ENCODE assay signal across 11 cellular contexts in genomic region chr1:202656951-202657646, GRCh38. TPM values are rescaled to one million over a fixed set of nuclear protein-coding genes. Genes with fewer than 3 reads are reported as not detected.
DNase-seq lines count a peak whose midpoint lies in the region; ATAC-seq and TF ChIP-seq lines count a peak whose summit lies in the region.
"Had no signal": no experiment of that assay in that cellular context is flagged by ENCODE, and none has a peak within 500 bp of the region (broad histone marks: within the 10 kb centered on the region; RNA-seq: fewer than 3 reads in every experiment).

No MANE protein-coding gene starts in this region.

- H3K36me3 Mint-ChIP-seq in GM23338 (ENCODE audit: low read depth) = no peaks in the 10 kb centered on the region
- H3K36me3 Mint-ChIP-seq in endodermal cell (ENCODE audit: low read depth) = no peaks in the 10 kb centered on the region
- H3K36me3 Mint-ChIP-seq in neural progenitor cell = no peaks in the 10 kb centered on the region
- H3K36me3 Mint-ChIP-seq: activated CD4-positive, alpha-beta memory T cell treated with anti-CD3 and anti-CD28 coated beads for 36 hours; stimulated activated memory B cell treated with anti-CD40 and anti-IgM and Interleukin-4, amounts not matched to agents 10 μg/mL and 1 μg/mL and 100 μg/mL, for 72 hours had no signal

- TF ChIP-seq CTCF in GM23338 (conservative IDR thresholded peaks at IDR 0.05; ENCODE audit: low read depth in 2 of 2) (peak; percentile 34 to 41; a peak in 3 of 4 replicates), endodermal cell (conservative IDR thresholded peaks at IDR 0.05) (peak; percentile 73), neural progenitor cell (IDR thresholded peaks at IDR 0.05) (peak; percentile 56)

- 0 out of 2 replicates have a peak, but pooled peaks cover 4% of the 10 kb centered on the region for H3F3A ChIP-seq in GM23338 (replicated peaks; ENCODE audit: low read depth)
- H3F3A ChIP-seq in neural progenitor cell (ENCODE audit: low read depth) = peaks cover 10% of the 10 kb centered on the region

- no peaks in the 10 kb centered on the region for H3K9me3 ChIP-seq in endodermal cell (ENCODE audit: control insufficient read depth, low read length)
- H3K9me3 ChIP-seq in neural progenitor cell (ENCODE audit: low read depth) = no peaks in the 10 kb centered on the region
- H3K9me3 ChIP-seq: ascending aorta had no signal

- H3K9me3 Mint-ChIP-seq in GM23338 = no peaks in the 10 kb centered on the region
- H3K9me3 Mint-ChIP-seq in endodermal cell = no peaks in the 10 kb centered on the region
- H3K9me3 Mint-ChIP-seq in neural progenitor cell = no peaks in the 10 kb centered on the region
- H3K9me3 Mint-ChIP-seq: activated CD4-positive, alpha-beta memory T cell treated with anti-CD3 and anti-CD28 coated beads for 36 hours; stimulated activated memory B cell treated with anti-CD40 and anti-IgM and Interleukin-4, amounts not matched to agents 10 μg/mL and 1 μg/mL and 100 μg/mL, for 72 hours had no signal

- no peaks in the 10 kb centered on the region for H3K36me3 ChIP-seq in GM23338 (ENCODE audit: insufficient read depth)
- H3K36me3 ChIP-seq in endodermal cell (ENCODE audit: control insufficient read depth, insufficient read depth, low read length) = no peaks in the 10 kb centered on the region
- H3K36me3 ChIP-seq in neural progenitor cell = no peaks in the 10 kb centered on the region
- H3K36me3 ChIP-seq: ascending aorta had no signal

- no peak overlapping the region for H3K27ac Mint-ChIP-seq in GM23338
- no peak overlapping the region for H3K27ac Mint-ChIP-seq in endodermal cell
- H3K27ac Mint-ChIP-seq in neural progenitor cell = peak overlapping the region; percentile 6
- H3K27ac Mint-ChIP-seq: activated CD4-positive, alpha-beta memory T cell treated with anti-CD3 and anti-CD28 coated beads for 36 hours; stimulated activated memory B cell treated with anti-CD40 and anti-IgM and Interleukin-4, amounts not matched to agents 10 μg/mL and 1 μg/mL and 100 μg/mL, for 72 hours had no signal

- H2AFZ ChIP-seq in GM23338 (no peak overlapping the region), neural progenitor cell (replicated peaks) (no peak overlapping the region)

- 48 to 57% methylated on average over 3 to 7 of the region's 7 CpGs for WGBS in endodermal cell (ENCODE audit: insufficient coverage in 1 of 2, insufficient read length in 1 of 2), 2 experiments

- H3K4me1 ChIP-seq in GM23338 (ENCODE audit: insufficient read depth) = 0 out of 2 replicates have a peak, but pooled peaks cover 3% of the 10 kb centered on the region
- H3K4me1 ChIP-seq in endodermal cell (ENCODE audit: control insufficient read depth, insufficient read depth, low read length) = no peaks in the 10 kb centered on the region
- peaks cover 21% of the 10 kb centered on the region for H3K4me1 ChIP-seq in neural progenitor cell
- H3K4me1 ChIP-seq: ascending aorta had no signal

- DNase-seq in GM23338 (ENCODE audit: low spot score) (peak; percentile 93), NCI-H460 (ENCODE audit: extremely low read depth, low read depth) (peak; percentile 21), endodermal cell (peak; percentile 96), neural progenitor cell (ENCODE audit: low spot score) (peak; percentile 88), germinal center (ENCODE audit: low spot score) (no peak), anterior cingulate cortex (lab: John Stamatoyannopoulos, UW) (no peak), SHP77 (lab: John Stamatoyannopoulos, UW) (no peak), GM19238 (ENCODE audit: insufficient read length, low spot score) (no peak)
- DNase-seq: activated CD4-positive, alpha-beta memory T cell treated with anti-CD3 and anti-CD28 coated beads for 36 hours had no signal

- no peak overlapping the region for H3K9ac ChIP-seq in endodermal cell (ENCODE audit: extremely low read depth, low read length, poor library complexity, severe bottlenecking)
- no peak overlapping the region for H3K9ac ChIP-seq in neural progenitor cell

- H3K4me1 Mint-ChIP-seq in GM23338 (peaks cover 6% of the 10 kb centered on the region), endodermal cell (no peaks in the 10 kb centered on the region), neural progenitor cell (peaks cover 19% of the 10 kb centered on the region)
- H3K4me1 Mint-ChIP-seq: stimulated activated memory B cell treated with anti-CD40 and anti-IgM and Interleukin-4, amounts not matched to agents 10 μg/mL and 1 μg/mL and 100 μg/mL, for 72 hours had no signal

- H3K27me3 ChIP-seq in GM23338 (ENCODE audit: insufficient read depth) = no peaks in the 10 kb centered on the region
- peaks cover 6% of the 10 kb centered on the region for H3K27me3 ChIP-seq in endodermal cell (ENCODE audit: control insufficient read depth, insufficient read depth, low read length, poor library complexity, severe bottlenecking)
- H3K27me3 ChIP-seq in neural progenitor cell = no peaks in the 10 kb centered on the region
- H3K27me3 ChIP-seq: ascending aorta had no signal

- no peak overlapping the region for H3K27ac ChIP-seq in GM23338 (ENCODE audit: low read depth)
- no peak overlapping the region for H3K27ac ChIP-seq in endodermal cell (ENCODE audit: low read depth, low read length)
- H3K27ac ChIP-seq in neural progenitor cell = no peak overlapping the region
- H3K27ac ChIP-seq: ascending aorta had no signal

- H3K79me2 ChIP-seq in GM23338 (replicated peaks; ENCODE audit: insufficient read depth) = no peaks in the 10 kb centered on the region
- H3K79me2 ChIP-seq in neural progenitor cell (ENCODE audit: low read depth) = no peaks in the 10 kb centered on the region

- H3K4me3 ChIP-seq in GM23338 (no peak overlapping the region), endodermal cell (ENCODE audit: low read length) (no peak overlapping the region), neural progenitor cell (no peak overlapping the region)
- H3K4me3 ChIP-seq: ascending aorta had no signal

- H3K9me2 ChIP-seq in GM23338 (ENCODE audit: insufficient read depth) = no peaks in the 10 kb centered on the region

- H3K4me2 ChIP-seq in GM23338 (peak overlapping the region; percentile 48), neural progenitor cell (no peak overlapping the region)

- ATAC-seq in GM23338 = peak; percentile 94
- ATAC-seq: stimulated activated memory B cell treated with anti-CD40 and anti-IgM and Interleukin-4, amounts not matched to agents 10 μg/mL and 1 μg/mL and 100 μg/mL, for 72 hours had no signal

- H3K27me3 Mint-ChIP-seq in GM23338 (ENCODE audit: insufficient read depth, low read depth, poor library complexity) = peaks cover 7% of the 10 kb centered on the region
- H3K27me3 Mint-ChIP-seq in endodermal cell (ENCODE audit: insufficient read depth) = peaks cover 9% of the 10 kb centered on the region
- H3K27me3 Mint-ChIP-seq in neural progenitor cell (ENCODE audit: insufficient read depth, low read depth) = peaks cover 31% of the 10 kb centered on the region

- H3K4me3 Mint-ChIP-seq in GM23338 = no peak overlapping the region
- H3K4me3 Mint-ChIP-seq in endodermal cell = no peak overlapping the region
- no peak overlapping the region for H3K4me3 Mint-ChIP-seq in neural progenitor cell
- H3K4me3 Mint-ChIP-seq: activated CD4-positive, alpha-beta memory T cell treated with anti-CD3 and anti-CD28 coated beads for 36 hours; stimulated activated memory B cell treated with anti-CD40 and anti-IgM and Interleukin-4, amounts not matched to agents 10 μg/mL and 1 μg/mL and 100 μg/mL, for 72 hours had no signal

- peaks cover 9% of the 10 kb centered on the region for H4K20me1 ChIP-seq in GM23338 (replicated peaks; ENCODE audit: insufficient read depth)
- H4K20me1 ChIP-seq in neural progenitor cell (ENCODE audit: low read depth) = peaks cover 17% of the 10 kb centered on the region

TF ChIP-seq in GM23338, 12 proteins besides CTCF, POLR2A, EP300 and RAD21 (continues in another document):
- TF ChIP-seq REST (IDR thresholded peaks at IDR 0.05; ENCODE audit: unreplicated experiment) = peak; percentile 95
- 0 out of 2 replicates have a peak, but pooled peaks have one; percentile 43 for TF ChIP-seq ZNF114 (CRISPR knock-in tag; IDR thresholded peaks at IDR 0.05)
- TF ChIP-seq ZNF331 (CRISPR knock-in tag; IDR thresholded peaks at IDR 0.05; ENCODE audit: low read depth) = no peak
- TF ChIP-seq CREB1 (CRISPR knock-in tag; IDR thresholded peaks at IDR 0.05; ENCODE audit: low read depth) = no peak
- no peak for TF ChIP-seq EZH2 (IDR thresholded peaks at IDR 0.05; ENCODE audit: low read depth, unreplicated experiment)

RNA-seq across cellular contexts. Expression of gene SYT2, which starts 53.2 kb away (rescaled TPM):
- 11.4 and 12.5 TPM in 2 replicates for total RNA-seq in GM23338 (2014; rRNA removed; shearing (Covaris generic))
- 2.4 TPM in 2 replicates for polyA plus RNA-seq in GM23338 (2016; fragmentation: Nextera tagmentation; extraction: Ambion mirVana)
- total RNA-seq in NCI-H460 (2014; rRNA removed; shearing (Covaris generic)) = not detected in 2 replicates
- polyA plus RNA-seq in NCI-H460 (2014; cell fraction: nucleus; rRNA removed) = not detected in 2 replicates
- total RNA-seq in endodermal cell = 1 to 10 TPM; 2.9 to 4.4 TPM
- polyA plus RNA-seq in endodermal cell (2013, experiment 1 of 2) = 12.0 TPM
- 9.7 TPM for polyA plus RNA-seq in endodermal cell (2013, experiment 2 of 2)
- total RNA-seq in neural progenitor cell (ENCODE audit: low replicate concordance) = 0.26 and 0.37 TPM in 2 replicates
- total RNA-seq: activated CD4-positive, alpha-beta memory T cell treated with anti-CD3 and anti-CD28 coated beads for 36 hours; ascending aorta had no signal

Comparison
In these comparisons a context has a peak if more than half of its experiments do, and no peak if none do; other contexts are left out.
1. DNase-seq: peak in GM23338 (single experiment), NCI-H460 (single experiment), endodermal cell (single experiment) and neural progenitor cell (single experiment); none in germinal center (single experiment), anterior cingulate cortex (0 of 58), SHP77 (0 of 2) and GM19238 (single experiment).
2. Peak in every context shown above with its lines, with median percentiles within 50 percentile points of each other: CTCF ChIP-seq.